In the genomic region with DNA sequence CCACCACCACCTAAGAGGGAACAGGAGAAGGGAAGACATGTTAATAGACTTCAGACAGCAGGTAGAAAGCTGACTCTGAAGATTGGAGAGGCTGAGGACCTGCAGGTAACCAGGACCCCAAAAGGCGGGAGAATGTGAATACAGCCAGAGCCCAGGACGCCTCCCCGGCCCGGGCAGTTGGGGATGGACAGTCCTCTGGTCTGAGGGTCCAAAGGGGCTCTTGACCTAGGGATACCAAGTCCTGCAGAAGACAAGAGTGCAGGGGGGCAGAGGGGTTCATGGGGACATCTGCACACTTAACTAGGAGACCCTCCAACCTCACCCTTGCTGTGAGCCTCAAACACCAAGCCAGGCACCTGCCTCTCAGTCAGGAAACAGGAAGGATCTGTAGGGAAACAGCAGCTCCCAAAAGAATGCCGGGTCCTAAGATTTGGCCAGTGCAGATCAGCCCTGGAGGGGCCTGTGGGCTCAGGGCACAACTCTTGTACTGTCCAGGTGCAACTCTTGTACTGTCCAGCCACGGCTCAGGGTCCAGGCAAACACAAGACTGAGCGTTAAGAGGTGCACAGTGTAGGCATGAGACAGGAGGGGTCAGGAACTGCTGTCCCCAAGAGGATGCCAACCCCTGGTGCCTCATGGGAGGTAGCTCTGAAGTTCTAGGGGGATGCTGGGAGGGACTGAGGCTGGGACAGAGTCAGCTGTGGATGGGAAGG, we compare ENCODE assay signal across 19 cellular contexts. TPM values are rescaled to one million over a fixed set of nuclear protein-coding genes. Genes with fewer than 3 reads are reported as not detected.
A peak's percentile ranks its signal among the peaks of the same experiment; 100 is the strongest.
DNase-seq lines count a peak whose midpoint lies in the region; ATAC-seq, FAIRE-seq and TF ChIP-seq lines count a peak whose summit lies in the region.
"Had no signal": no experiment of that assay in that cellular context is flagged by ENCODE, and none has a peak within 500 bp of the region (broad histone marks: within the 10 kb centered on the region; RNA-seq: fewer than 3 reads in every experiment).

No MANE protein-coding gene starts in this region.

- no peaks in the 10 kb centered on the region for H3K36me3 ChIP-seq in gastrocnemius medialis
- no peaks in the 10 kb centered on the region for H3K36me3 ChIP-seq in small intestine (ENCODE audit: control insufficient read depth in 2 of 2, insufficient read depth in 2 of 2, low read length in 2 of 2)
- H3K36me3 ChIP-seq: SJCRH30, tibial artery had no signal

- intact Hi-C loops in natural killer cell (cut with micrococcal nuclease): no loop called here
- intact Hi-C loops in gastrocnemius medialis (cut with DNase I; ENCODE audit: low total_unique reads): no loop called here

- H3K9me3 Mint-ChIP-seq in brain: peaks cover 5 to 15% (median 9%) of the 10 kb centered on the region in 5 experiments
- peaks cover 0 to 3% of the 10 kb centered on the region in 2 donors for H3K9me3 Mint-ChIP-seq in natural killer cell

- H3K36me3 Mint-ChIP-seq in brain (peaks cover 9% of the 10 kb centered on the region), natural killer cell (no peaks in the 10 kb centered on the region)

- DNase-seq in activated effector memory CD4-positive, alpha-beta T cell treated with anti-CD3 and anti-CD28 coated beads, Interleukin-2, amount 50 U/mL, for 16 hours: peak; percentile 58
- no peak for DNase-seq in activated effector memory CD4-positive, alpha-beta T cell treated with Interleukin-2 at 50 U/mL for 16 hours
- DNase-seq in natural killer cell: no peak
- DNase-seq in SK-N-DZ (ENCODE audit: low spot score): no peak
- no peak for DNase-seq in gastrocnemius medialis
- DNase-seq in small intestine: no peak
- DNase-seq: effector CD8-positive, alpha-beta T cell; EL; H9; NCI-H1436; NCI-H2171; NCI-H82; SJCRH30; T1000 had no signal

- 86 to 88% (median 87%) methylated on average over 7 of the region's 7 CpGs for WGBS in small intestine, 3 donors

- H3K27ac Mint-ChIP-seq in brain (peak overlapping the region in 1 of 5 experiments; percentile 43), natural killer cell (no peak overlapping the region)
- H3K27ac Mint-ChIP-seq: activated naive CD4-positive, alpha-beta T cell treated with anti-CD3 and anti-CD28 coated beads, Interleukin-2, amount 50 U/mL, for 72 hours; H9 had no signal

- H3K27ac ChIP-seq in gastrocnemius medialis (no peak overlapping the region), small intestine (ENCODE audit: low read depth in 1 of 2, low read length in 1 of 2) (no peak overlapping the region)
- H3K27ac ChIP-seq: SJCRH30, tibial artery had no signal

- no peak for TF ChIP-seq CTCF in brain (conservative IDR thresholded peaks at IDR 0.05)
- no peak for TF ChIP-seq CTCF in natural killer cell (IDR thresholded peaks at IDR 0.05)
- TF ChIP-seq CTCF in gastrocnemius medialis (IDR thresholded peaks at IDR 0.05 in 4 of 5, conservative IDR thresholded peaks at IDR 0.05 in 1 of 5): no peak

- no peak for TF ChIP-seq POLR2A in gastrocnemius medialis (IDR thresholded peaks at IDR 0.05)

- FAIRE-seq in small intestine (lab: Jason Lieb, UNC): no peak

- H3K27me3 Mint-ChIP-seq in brain (peaks cover 29% of the 10 kb centered on the region), natural killer cell (ENCODE audit: low read depth in 2 of 2) (peaks cover 0 to 7% of the 10 kb centered on the region in 2 donors)

- peaks cover 7 to 12% (median 12%) of the 10 kb centered on the region in 3 donors for H3K27me3 ChIP-seq in gastrocnemius medialis
- H3K27me3 ChIP-seq in small intestine (ENCODE audit: control insufficient read depth in 2 of 2, insufficient read depth in 2 of 2, low read length in 2 of 2): peaks cover 0 to 5% of the 10 kb centered on the region in 2 donors
- H3K27me3 ChIP-seq: SJCRH30 had no signal

- H3K9me3 ChIP-seq in gastrocnemius medialis (no peaks in the 10 kb centered on the region), small intestine (ENCODE audit: control insufficient read depth, low read depth) (no peaks in the 10 kb centered on the region)
- H3K9me3 ChIP-seq: SJCRH30, tibial artery had no signal

- no peak overlapping the region for H3K4me3 ChIP-seq in gastrocnemius medialis
- H3K4me3 ChIP-seq in small intestine (ENCODE audit: low read depth in 1 of 2, low read length in 2 of 2): no peak overlapping the region
- H3K4me3 ChIP-seq: lung, SJCRH30, tibial artery had no signal

- H3K4me1 Mint-ChIP-seq in brain (peaks cover 38% of the 10 kb centered on the region), natural killer cell (peaks cover 8 to 16% of the 10 kb centered on the region in 2 donors)

- peak overlapping the region in 4 of 5 experiments; percentile 32 to 86 (median 81) for H3K4me3 Mint-ChIP-seq in brain
- H3K4me3 Mint-ChIP-seq in natural killer cell: peak overlapping the region; percentile 68

- H3K4me1 ChIP-seq in gastrocnemius medialis (peaks cover 0 to 14% of the 10 kb centered on the region in 2 donors), small intestine (ENCODE audit: control insufficient read depth in 2 of 2, insufficient read depth in 1 of 2, low read depth in 1 of 2, low read length in 1 of 2) (peaks cover 0 to 3% of the 10 kb centered on the region in 2 donors)
- H3K4me1 ChIP-seq: SJCRH30 had no signal

- ATAC-seq in natural killer cell (no peak), HG03159 (IDR thresholded peaks at IDR 0.05; ENCODE audit: unreplicated experiment) (no peak), gastrocnemius medialis (no peak)
- ATAC-seq: activated naive CD4-positive, alpha-beta T cell treated with anti-CD3 and anti-CD28 coated beads, Interleukin-2, amount 50 U/mL, for 72 hours had no signal

- in situ Hi-C loops in gastrocnemius medialis (cut with MboI; ENCODE audit: low sequenced_read_pairs in 4 of 4): no loop called here

RNA-seq across cellular contexts. Expression of a gene that starts 2.3 kb away (rescaled TPM):
- polyA plus RNA-seq in brain (ENCODE audit: insufficient read depth, low read depth, low replicate concordance) (72.6 TPM), small intestine (10 to 100 TPM in 1 of 3 donors, 1 to 10 TPM in 2; 3.4 to 12.0 (median 4.6) TPM)
- total RNA-seq in natural killer cell (10 to 100 TPM; 12.7 to 22.1 (median 17.9) TPM), gastrocnemius medialis (10 to 100 TPM in 1 of 4 donors, 1 to 10 TPM in 3; 3.7 to 13.9 (median 6.7) TPM)
- polyA plus RNA-seq in SK-N-DZ (2014; cell fraction: cytosol; rRNA removed): 35.4 and 38.4 TPM in 2 replicates
- polyA plus RNA-seq in SK-N-DZ (2014; cell fraction: nucleus; rRNA removed): 35.2 and 44.1 TPM in 2 replicates

RNA-seq across cellular contexts. Expression of a gene that starts 22.0 kb away (rescaled TPM):
- polyA plus RNA-seq in brain (ENCODE audit: insufficient read depth, low read depth, low replicate concordance) (16.2 TPM), small intestine (10 to 100 TPM in 1 of 3 donors, 1 to 10 TPM in 2; 4.7 to 14.1 (median 7.1) TPM)
- total RNA-seq in natural killer cell (10 to 100 TPM in 1 of 3 donors, 1 to 10 TPM in 2; 8.1 to 22.5 (median 9.9) TPM), gastrocnemius medialis (1 to 10 TPM; 1.0 to 7.0 (median 4.1) TPM)
- 6.8 and 7.5 TPM in 2 replicates for polyA plus RNA-seq in SK-N-DZ (2014; cell fraction: cytosol; rRNA removed)
- polyA plus RNA-seq in SK-N-DZ (2014; cell fraction: nucleus; rRNA removed): 13.1 and 14.4 TPM in 2 replicates
